ENCODE assay signal across 25 cellular contexts in genomic region chr4:37948542-37948941, GRCh38. TPM values are rescaled to one million over a fixed set of nuclear protein-coding genes. Genes with fewer than 3 reads are reported as not detected.
DNase-seq lines count a peak whose midpoint lies in the region; ATAC-seq and TF ChIP-seq lines count a peak whose summit lies in the region.
"Had no signal": no experiment of that assay in that cellular context is flagged by ENCODE, and none has a peak within 500 bp of the region (broad histone marks: within the 10 kb centered on the region; RNA-seq: fewer than 3 reads in every experiment).

No MANE protein-coding gene starts in this region.

- peaks cover 0 to under 1% (median 0%) of the 10 kb centered on the region in 9 donors for H3K9me3 Mint-ChIP-seq in naive thymus-derived CD8-positive, alpha-beta T cell
- H3K9me3 Mint-ChIP-seq: activated T-helper 17 cell treated with anti-CD3 and anti-CD28 coated beads, Interleukin-2, amount 50 U/mL, for 72 hours had no signal

- H3K27ac Mint-ChIP-seq in naive thymus-derived CD8-positive, alpha-beta T cell = peak overlapping the region in 8 of 10 donors; percentile 2 to 81 (median 24)
- H3K27ac Mint-ChIP-seq: activated T-helper 17 cell treated with anti-CD3 and anti-CD28 coated beads, Interleukin-2, amount 50 U/mL, for 72 hours; nephron progenitor cell had no signal

- TF ChIP-seq CTCF in GM12865 (IDR thresholded peaks at IDR 0.05; ENCODE audit: insufficient read depth, low read depth, low read length, missing control alignments) (no peak), NB4 (IDR thresholded peaks at IDR 0.05; ENCODE audit: low read depth, low read length) (no peak)

- H3K4me3 Mint-ChIP-seq in naive thymus-derived CD8-positive, alpha-beta T cell = peak overlapping the region in 4 of 10 donors; percentile 0 to 23 (median 6)
- H3K4me3 Mint-ChIP-seq: activated T-helper 17 cell treated with anti-CD3 and anti-CD28 coated beads, Interleukin-2, amount 50 U/mL, for 72 hours; nephron progenitor cell had no signal

- no peak overlapping the region for H2BK12ac ChIP-seq in mesenchymal stem cell (ENCODE audit: low read length in 2 of 2)

- H3K4me1 Mint-ChIP-seq in naive thymus-derived CD8-positive, alpha-beta T cell = peaks cover 23 to 56% (median 43%) of the 10 kb centered on the region in 4 donors
- H3K4me1 Mint-ChIP-seq: nephron progenitor cell had no signal

- no peaks in the 10 kb centered on the region for H3K9me3 ChIP-seq in mesenchymal stem cell (ENCODE audit: control insufficient read depth, low read length)
- H3K9me3 ChIP-seq: Caco-2, colonic mucosa, HAP-1, Peyer's patch, upper lobe of left lung had no signal

- H3K4me2 ChIP-seq in mesenchymal stem cell (ENCODE audit: low read length, poor library complexity, severe bottlenecking) = no peak overlapping the region

- H4K91ac ChIP-seq in mesenchymal stem cell (ENCODE audit: low read length) = no peak overlapping the region

- H3K4me3 ChIP-seq in GM12865 (ENCODE audit: low read depth, low read length) (no peak overlapping the region), NB4 (ENCODE audit: low read depth, low read length) (no peak overlapping the region), mesenchymal stem cell (ENCODE audit: insufficient read depth in 1 of 2, low read depth in 1 of 2, low read length in 2 of 2) (no peak overlapping the region)
- H3K4me3 ChIP-seq: colonic mucosa, HAP-1, Peyer's patch, SK-N-MC, skin epidermis, upper lobe of left lung had no signal

- no peaks in the 10 kb centered on the region for H3K36me3 ChIP-seq in mesenchymal stem cell (ENCODE audit: control insufficient read depth in 1 of 2, insufficient read depth in 2 of 2, low read depth in 1 of 2, low read length in 2 of 2)
- H3K36me3 ChIP-seq: colonic mucosa, HAP-1, Peyer's patch, upper lobe of left lung had no signal

- ATAC-seq in HG02610 (IDR thresholded peaks at IDR 0.05; ENCODE audit: unreplicated experiment) (peak; percentile 82), HG02981 (IDR thresholded peaks at IDR 0.05; ENCODE audit: unreplicated experiment) (no peak)
- peak; percentile 75 to 77 for ATAC-seq in naive thymus-derived CD8-positive, alpha-beta T cell
- ATAC-seq: activated CD4-positive, CD25-positive, alpha-beta regulatory T cell treated with anti-CD3 and anti-CD28 coated beads, Interleukin-2, amount 50 U/mL, for 24 hours; activated T-helper 17 cell treated with anti-CD3 and anti-CD28 coated beads, Interleukin-2, amount 50 U/mL, for 72 hours had no signal

- peaks cover 10 to 26% (median 25%) of the 10 kb centered on the region in 3 donors for H3K36me3 Mint-ChIP-seq in naive thymus-derived CD8-positive, alpha-beta T cell

- DNase-seq in GM12865 (ENCODE audit: low read depth) (peak; percentile 11), NB4 (ENCODE audit: low read depth) (peak; percentile 29), mesenchymal stem cell (no peak), NCI-H774 (lab: John Stamatoyannopoulos, UW) (no peak), NCI-H345 treated with DMSO at 0.1 percent for 48 hours (lab: John Stamatoyannopoulos, UW; ENCODE audit: unreplicated experiment) (no peak)
- DNase-seq in naive thymus-derived CD8-positive, alpha-beta T cell = peak in 4 of 10 donors; percentile 31 to 56 (median 42)
- DNase-seq: Caco-2, colonic mucosa, EL, Karpas-422, kidney, mammary epithelial cell, NCI-H1417 treated with DMSO at 0.1 percent for 48 hours, NCI-H2171, NCI-H82, nephron progenitor cell, Peyer's patch, upper lobe of left lung had no signal

- H3K23ac ChIP-seq in mesenchymal stem cell (ENCODE audit: low read length in 2 of 2) = no peak overlapping the region

- no peak overlapping the region for H2BK15ac ChIP-seq in mesenchymal stem cell (ENCODE audit: low read depth, poor library complexity, severe bottlenecking)

- no peak overlapping the region for H3K4ac ChIP-seq in mesenchymal stem cell (ENCODE audit: low read depth in 1 of 2, low read length in 2 of 2)

- H3K27me3 Mint-ChIP-seq in naive thymus-derived CD8-positive, alpha-beta T cell = no peaks in the 10 kb centered on the region
- H3K27me3 Mint-ChIP-seq: activated T-helper 17 cell treated with anti-CD3 and anti-CD28 coated beads, Interleukin-2, amount 50 U/mL, for 72 hours had no signal

- no peak overlapping the region for H2BK5ac ChIP-seq in mesenchymal stem cell (ENCODE audit: low read depth, low read length, poor library complexity, severe bottlenecking)

- no peak overlapping the region for H3K27ac ChIP-seq in mesenchymal stem cell (ENCODE audit: low read length, poor library complexity, severe bottlenecking)
- H3K27ac ChIP-seq: colonic mucosa, Peyer's patch, SK-N-MC, skin epidermis, upper lobe of left lung had no signal

- no peak overlapping the region for H2BK120ac ChIP-seq in mesenchymal stem cell (ENCODE audit: low read depth, low read length)

- H3K14ac ChIP-seq in mesenchymal stem cell (ENCODE audit: low read length in 2 of 2) = no peak overlapping the region

- POLR2A ChIA-PET in naive thymus-derived CD8-positive, alpha-beta T cell (lab: Charles Lee) = interaction anchor here (0.7 kb wide), 1 partner anchor 60 kb away, joined by 3 read pairs; no protein-coding TSS in a partner anchor

- peaks cover 0 to 6% of the 10 kb centered on the region in 2 experiments for H3K27me3 ChIP-seq in mesenchymal stem cell (ENCODE audit: control insufficient read depth in 1 of 2, insufficient read depth in 1 of 2, low read length in 2 of 2)
- H3K27me3 ChIP-seq: colonic mucosa, Peyer's patch, upper lobe of left lung had no signal

- no peak overlapping the region for H3K18ac ChIP-seq in mesenchymal stem cell (ENCODE audit: low read depth in 1 of 2, low read length in 2 of 2)

- 96% methylated on average over 3 of the region's 4 CpGs for WGBS in mesenchymal stem cell

- H2AFZ ChIP-seq in mesenchymal stem cell (ENCODE audit: low read depth, low read length) = no peak overlapping the region

- TF ChIP-seq POLR2A in NB4 (IDR thresholded peaks at IDR 0.05; ENCODE audit: extremely low read depth, insufficient read length) = no peak

- no peak overlapping the region for H3K9ac ChIP-seq in mesenchymal stem cell (ENCODE audit: low read length)

- no peak overlapping the region for H2AK5ac ChIP-seq in mesenchymal stem cell (ENCODE audit: low read length, severe bottlenecking)

- H3K4me1 ChIP-seq in mesenchymal stem cell (ENCODE audit: control insufficient read depth, insufficient read depth, low read depth, low read length) = no peaks in the 10 kb centered on the region
- H3K4me1 ChIP-seq: colonic mucosa, HAP-1, Peyer's patch had no signal

- H4K8ac ChIP-seq in mesenchymal stem cell (ENCODE audit: low read length) = no peak overlapping the region

- no peaks in the 10 kb centered on the region for H3K79me1 ChIP-seq in mesenchymal stem cell (replicated peaks; ENCODE audit: low read length, poor library complexity, severe bottlenecking)

RNA-seq across cellular contexts. Expression of gene PTTG2, which starts 11.7 kb away (rescaled TPM):
- 1 to 10 TPM; 1.6 to 1.7 TPM for total RNA-seq in naive thymus-derived CD8-positive, alpha-beta T cell
- not detected for polyA plus RNA-seq in naive thymus-derived CD8-positive, alpha-beta T cell
- not detected for polyA plus RNA-seq in mesenchymal stem cell (2013, experiment 1 of 2)
- not detected for polyA plus RNA-seq in mesenchymal stem cell (2013, experiment 2 of 2)
- total RNA-seq: Caco-2, mammary epithelial cell had no signal
- polyA plus RNA-seq: mammary epithelial cell had no signal

RNA-seq across cellular contexts. Expression of gene TBC1D1, which starts 57.7 kb away (rescaled TPM):
- 10 to 100 TPM; 49.1 to 53.8 TPM for total RNA-seq in naive thymus-derived CD8-positive, alpha-beta T cell
- 10 to 100 TPM; 18.4 to 27.2 (median 18.7) TPM for polyA plus RNA-seq in naive thymus-derived CD8-positive, alpha-beta T cell
- 48.0 TPM for polyA plus RNA-seq in mesenchymal stem cell (2013, experiment 1 of 2)
- 48.1 TPM for polyA plus RNA-seq in mesenchymal stem cell (2013, experiment 2 of 2)

Comparison
In these comparisons a context has a peak if more than half of its experiments do, and no peak if none do; other contexts are left out.
1. DNase-seq: peak in GM12865 (single experiment) and NB4 (single experiment); none in mesenchymal stem cell (single experiment), NCI-H774 (single experiment) and NCI-H345 treated with DMSO at 0.1 percent for 48 hours (single experiment).